In genomic region chr4:25821899-25822298, GRCh38 we compare ENCODE assay signal across 28 cellular contexts.
"Had no signal": no experiment of that assay in that cellular context is flagged by ENCODE, and none has a peak within 500 bp of the region (broad histone marks: within the 10 kb centered on the region; RNA-seq: fewer than 3 reads in every experiment).

No MANE protein-coding gene starts in this region.

- FAIRE-seq: endothelial cell of umbilical vein had no signal

- DNase-seq: activated CD4-positive, alpha-beta T cell treated with anti-CD3 and anti-CD28 coated beads for 36 hours; activated CD4-positive, CD25-positive, alpha-beta regulatory T cell; activated CD8-positive, alpha-beta memory T cell treated with anti-CD3 and anti-CD28 coated beads, Interleukin-2, amount 10 ng/mL, durations not matched to agents 7 days and 5 days; activated CD8-positive, alpha-beta T cell treated with anti-CD3 and anti-CD28 coated beads, Interleukin-2, amount 10 ng/mL, durations not matched to agents 7 days and 5 days; activated naive CD4-positive, alpha-beta T cell; activated T-cell treated with anti-CD3 and anti-CD28 coated beads, Interleukin-2, amount 50 U/mL, for 48 hours; adrenal gland; aorta; body of pancreas; cortex of kidney; effector memory CD8-positive, alpha-beta T cell; kidney glomerular epithelial cell; left lung; mesendoderm; natural killer cell; stimulated activated CD4-positive, alpha-beta T cell treated with anti-CD3 and anti-CD28 coated beads, Interleukin-15, amount 100 ng/mL, for 24 hours; stimulated activated CD4-positive, alpha-beta T cell treated with anti-CD3 and anti-CD28 coated beads, Interleukin-2, amount 100 ng/mL, for 24 hours; stimulated activated naive CD4-positive, alpha-beta T cell treated with Interleukin-2 at 50 U/mL for 16 hours; T-helper 2 cell; testis; transverse colon had no signal

- H3K36me3 ChIP-seq: adrenal gland, cardiac muscle cell, gastroesophageal sphincter, right atrium auricular region had no signal

- H3K9me3 ChIP-seq: adrenal gland, body of pancreas, gastroesophageal sphincter, left lung, right atrium auricular region, testis, transverse colon had no signal

- H3K4me3 ChIP-seq: adrenal gland, body of pancreas, cardiac muscle cell, gastroesophageal sphincter, hepatocyte, left lung, lung, right atrium auricular region, testis, transverse colon had no signal

- H3K27me3 ChIP-seq: adrenal gland, body of pancreas, cardiac muscle cell, gastroesophageal sphincter, hepatocyte, left lung, right atrium auricular region, testis, transverse colon had no signal

- ATAC-seq: activated CD4-positive, alpha-beta T cell treated with anti-CD3 and anti-CD28 coated beads for 36 hours; activated CD8-positive, alpha-beta memory T cell treated with anti-CD3 and anti-CD28 coated beads, Interleukin-2, amount 10 ng/mL, durations not matched to agents 7 days and 5 days; activated CD8-positive, alpha-beta T cell treated with anti-CD3 and anti-CD28 coated beads, Interleukin-2, amount 10 ng/mL, durations not matched to agents 7 days and 5 days; activated naive CD4-positive, alpha-beta T cell treated with anti-CD3 and anti-CD28 coated beads, Interleukin-2, amount 50 U/mL, for 72 hours; body of pancreas; effector memory CD8-positive, alpha-beta T cell; gastroesophageal sphincter; left lung; natural killer cell had no signal

- H3K27ac ChIP-seq: adrenal gland, body of pancreas, cardiac muscle cell, gastroesophageal sphincter, hepatocyte, left lung, right atrium auricular region, testis, transverse colon had no signal

- H3K4me1 ChIP-seq: body of pancreas, gastroesophageal sphincter, left lung, right atrium auricular region, testis, transverse colon had no signal
